In genomic region chr3:152511904-152512303, GRCh38 we compare ENCODE assay signal across 12 cellular contexts.
DNase-seq lines count a peak whose midpoint lies in the region; ATAC-seq and TF ChIP-seq lines count a peak whose summit lies in the region.
"Had no signal": no experiment of that assay in that cellular context is flagged by ENCODE, and none has a peak within 500 bp of the region (broad histone marks: within the 10 kb centered on the region; RNA-seq: fewer than 3 reads in every experiment).

No MANE protein-coding gene starts in this region.

- in situ Hi-C loops in brain microvascular endothelial cell (cut with HindIII; ENCODE audit: low pct_ligation_motif_present, low sequenced_read_pairs) = no loop called here

- TF ChIP-seq CTCF in brain microvascular endothelial cell (IDR thresholded peaks at IDR 0.05; ENCODE audit: low read depth, low read length, missing control alignments) = no peak

- H3K27ac ChIP-seq in brain microvascular endothelial cell = no peak overlapping the region
- H3K27ac ChIP-seq: C4-2B, thoracic aorta had no signal

- no peaks in the 10 kb centered on the region for H3K27me3 ChIP-seq in brain microvascular endothelial cell (replicated peaks)

- no peak overlapping the region for H3K4me3 ChIP-seq in brain microvascular endothelial cell (ENCODE audit: low read depth, low read length)
- H3K4me3 ChIP-seq: lung, thoracic aorta had no signal

- no peak for DNase-seq in brain microvascular endothelial cell
- DNase-seq in COR-L47 (lab: John Stamatoyannopoulos, UW) = no peak
- no peak for DNase-seq in AML-193 (lab: John Stamatoyannopoulos, UW)
- DNase-seq in DMS79 treated with DMSO at 0.1 percent for 48 hours (lab: John Stamatoyannopoulos, UW) = no peak
- DNase-seq: activated CD4-positive, alpha-beta T cell treated with anti-CD3 and anti-CD28 coated beads for 48 hours had no signal

- ATAC-seq in GM18502 (IDR thresholded peaks at IDR 0.05; ENCODE audit: poor library complexity, unreplicated experiment) (peak; percentile 82), GM19452 (IDR thresholded peaks at IDR 0.05; ENCODE audit: unreplicated experiment) (peak; percentile 80), HG02852 (IDR thresholded peaks at IDR 0.05; ENCODE audit: unreplicated experiment) (peak; percentile 75), HG03521 (IDR thresholded peaks at IDR 0.05; ENCODE audit: unreplicated experiment) (peak; percentile 75)

- H3K36me3 ChIP-seq in brain microvascular endothelial cell (replicated peaks) = no peaks in the 10 kb centered on the region
- H3K36me3 ChIP-seq: thoracic aorta had no signal
